Comparison of ENCODE assay signal across 9 cellular contexts in the genomic region with DNA sequence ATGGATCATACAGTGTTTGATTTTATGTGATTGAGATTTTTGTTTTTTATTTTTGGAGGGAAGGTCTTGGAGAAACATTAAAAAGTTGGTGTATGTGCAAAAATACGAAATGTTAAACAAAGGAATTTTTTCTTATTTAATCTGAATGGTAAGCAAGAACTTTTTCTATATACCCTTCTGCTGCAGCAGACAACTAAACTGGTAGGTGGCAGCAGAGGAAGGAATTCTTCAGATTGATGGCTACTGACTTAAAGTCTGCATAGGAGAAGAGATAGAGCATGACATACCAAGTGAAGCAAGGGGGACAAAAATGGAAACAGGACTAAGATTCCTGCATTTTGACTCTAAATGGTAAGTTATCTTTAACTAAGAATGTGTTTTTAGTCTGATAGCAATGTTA. TPM values are rescaled to one million over a fixed set of nuclear protein-coding genes. Genes with fewer than 3 reads are reported as not detected.
DNase-seq lines count a peak whose midpoint lies in the region; ATAC-seq and TF ChIP-seq lines count a peak whose summit lies in the region.
"Had no signal": no experiment of that assay in that cellular context is flagged by ENCODE, and none has a peak within 500 bp of the region (broad histone marks: within the 10 kb centered on the region; RNA-seq: fewer than 3 reads in every experiment).

No MANE protein-coding gene starts in this region.

- no peaks in the 10 kb centered on the region for H3K27me3 Mint-ChIP-seq in activated T-cell treated with anti-CD3 and anti-CD28 coated beads, Interleukin-2, amount 50 U/mL, for 24 hours
- H3K27me3 Mint-ChIP-seq: naive B cell had no signal

- peaks cover 3% of the 10 kb centered on the region for H3K36me3 Mint-ChIP-seq in activated T-cell treated with anti-CD3 and anti-CD28 coated beads, Interleukin-2, amount 50 U/mL, for 24 hours (ENCODE audit: low read depth)

- DNase-seq in HT1080 (ENCODE audit: low read depth) (peak; percentile 28), amniotic epithelial cell (ENCODE audit: low read depth) (peak; percentile 54), kidney tubule cell (ENCODE audit: low spot score) (peak; percentile 22), NCI-H345 treated with DMSO at 0.1 percent for 48 hours (lab: John Stamatoyannopoulos, UW; ENCODE audit: unreplicated experiment) (no peak), NCI-H1930 (lab: John Stamatoyannopoulos, UW) (no peak)
- no peak for DNase-seq in activated T-cell treated with anti-CD3 and anti-CD28 coated beads, Interleukin-2, amount 50 U/mL, for 24 hours
- DNase-seq: naive B cell had no signal

- ATAC-seq in HG03469 (IDR thresholded peaks at IDR 0.05; ENCODE audit: unreplicated experiment), result no peak

- H3K27ac ChIP-seq in C4-2B, result no peak overlapping the region

- no peaks in the 10 kb centered on the region for H3K4me1 Mint-ChIP-seq in activated T-cell treated with anti-CD3 and anti-CD28 coated beads, Interleukin-2, amount 50 U/mL, for 24 hours (ENCODE audit: low read depth)
- H3K4me1 Mint-ChIP-seq: naive B cell had no signal

- TF ChIP-seq CTCF in C4-2B (conservative IDR thresholded peaks at IDR 0.05), result peak; percentile 64

- no peaks in the 10 kb centered on the region for H3K9me3 Mint-ChIP-seq in activated T-cell treated with anti-CD3 and anti-CD28 coated beads, Interleukin-2, amount 50 U/mL, for 24 hours
- H3K9me3 Mint-ChIP-seq: naive B cell had no signal

- no peak overlapping the region for H3K4me3 Mint-ChIP-seq in activated T-cell treated with anti-CD3 and anti-CD28 coated beads, Interleukin-2, amount 50 U/mL, for 24 hours
- H3K4me3 Mint-ChIP-seq: naive B cell had no signal

- H3K27ac Mint-ChIP-seq in activated T-cell treated with anti-CD3 and anti-CD28 coated beads, Interleukin-2, amount 50 U/mL, for 24 hours, result no peak overlapping the region

RNA-seq across cellular contexts. Expression of a gene that starts 42.0 kb away (rescaled TPM):
- total RNA-seq in HT1080 (2014; rRNA removed; shearing (Covaris generic)), result 0.02 TPM in 1 of 2 replicates, not detected in the other
- polyA plus RNA-seq in HT1080 (2015; cell fraction: cytosol; rRNA removed), result not detected in 2 replicates
- not detected in 2 replicates for polyA plus RNA-seq in HT1080 (2015; cell fraction: nucleus; rRNA removed)

Comparison
In these comparisons a context has a peak if more than half of its experiments do, and no peak if none do; other contexts are left out.
1. DNase-seq: peak in HT1080 (single experiment), amniotic epithelial cell (single experiment) and kidney tubule cell (single experiment); none in activated T-cell treated with anti-CD3 and anti-CD28 coated beads, Interleukin-2, amount 50 U/mL, for 24 hours (single experiment), NCI-H345 treated with DMSO at 0.1 percent for 48 hours (single experiment) and NCI-H1930 (0 of 2).